Comparison of ENCODE assay signal across 10 cellular contexts in the genomic region with DNA sequence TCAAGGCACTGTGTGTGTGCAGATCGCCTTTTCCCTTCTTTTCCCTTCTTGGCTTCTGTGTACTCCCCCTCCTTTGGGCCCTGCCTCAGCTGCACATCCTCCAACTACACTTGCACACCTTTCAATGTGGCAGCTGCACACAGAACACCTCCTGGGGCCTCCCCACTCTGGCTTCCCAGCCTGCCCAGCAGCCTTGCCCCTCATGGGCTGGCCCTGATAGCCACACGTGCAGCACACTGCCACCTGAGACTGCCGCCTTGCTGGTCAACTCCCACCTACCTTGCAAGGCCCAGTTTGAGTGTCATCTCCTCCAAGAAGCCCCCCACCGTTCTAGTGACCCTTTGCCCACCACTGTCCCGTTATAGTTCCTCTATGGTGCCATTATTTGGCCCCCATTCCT.
A peak's percentile ranks its signal among the peaks of the same experiment; 100 is the strongest.
DNase-seq lines count a peak whose midpoint lies in the region; ATAC-seq and TF ChIP-seq lines count a peak whose summit lies in the region.
"Had no signal": no experiment of that assay in that cellular context is flagged by ENCODE, and none has a peak within 500 bp of the region (broad histone marks: within the 10 kb centered on the region; RNA-seq: fewer than 3 reads in every experiment).

No MANE protein-coding gene starts in this region.

- H3K9ac ChIP-seq in HCT116 (ENCODE audit: low read length) = no peak overlapping the region
- peak overlapping the region; percentile 68 for H3K9ac ChIP-seq in adipocyte (ENCODE audit: low read length)
- no peak overlapping the region for H3K9ac ChIP-seq in liver (ENCODE audit: low read depth in 1 of 2, low read length in 2 of 2)
- peak overlapping the region; percentile 52 to 64 for H3K9ac ChIP-seq in stomach smooth muscle (ENCODE audit: low read length in 2 of 2)

- RAD21 ChIA-PET in HCT116 (lab: Charles Lee; ENCODE audit: low non-redundant PET in 1 of 2, low total read pairs in 2 of 2, uncharacterized antibody in 2 of 2, unreplicated experiment in 2 of 2) = no interaction called here

- H3K4me2 ChIP-seq in HCT116 (ENCODE audit: low read length) = peak overlapping the region; percentile 10

- intact Hi-C loops in HCT116 (cut with micrococcal nuclease) = loop anchor here (10.0 kb wide), 1 partner anchor 160 kb away; no protein-coding TSS in a partner anchor
- intact Hi-C loops in A673 (cut with micrococcal nuclease; ENCODE audit: unreplicated experiment) = no loop called here

- H3K27ac ChIP-seq in HCT116 (ENCODE audit: low read depth, low read length) (no peak overlapping the region), liver (ENCODE audit: low read depth in 1 of 2, low read length in 2 of 2) (peak overlapping the region; percentile 58 to 68), stomach smooth muscle (ENCODE audit: low read length) (peak overlapping the region; percentile 95), A673 (ENCODE audit: low read depth, low read length, poor library complexity, severe bottlenecking) (no peak overlapping the region)

- TF ChIP-seq RAD21 in HCT116 (IDR thresholded peaks at IDR 0.05; ENCODE audit: low read depth) = no peak
- no peak for TF ChIP-seq RAD21 in liver (IDR thresholded peaks at IDR 0.05)

- no peak for TF ChIP-seq POLR2A in HCT116 (IDR thresholded peaks at IDR 0.05; ENCODE audit: borderline replicate concordance, extremely low read depth, insufficient read depth, insufficient read length)

- BruUV-seq in HCT116 (replicated peaks; lab: Mats Ljungman, UMichigan) (no TSS peak), A673 (replicated peaks; lab: Mats Ljungman, UMichigan) (no TSS peak)

- H3K79me2 ChIP-seq in HCT116 (ENCODE audit: insufficient read depth, low read length) = peaks cover 83% of the 10 kb centered on the region

- H2AFZ ChIP-seq in HCT116 (ENCODE audit: low read depth, low read length, poor library complexity, severe bottlenecking) = no peak overlapping the region

- H3K36me3 ChIP-seq in HCT116 (ENCODE audit: control insufficient read depth in 1 of 2, insufficient read depth in 2 of 2, low read length in 2 of 2) (no peaks in the 10 kb centered on the region), adipocyte (ENCODE audit: control insufficient read depth, insufficient read depth, low read length, severe bottlenecking) (no peaks in the 10 kb centered on the region), liver (ENCODE audit: control insufficient read depth in 4 of 4, insufficient read depth in 3 of 4, low read depth in 1 of 4, low read length in 3 of 4) (no peaks in the 10 kb centered on the region), stomach smooth muscle (ENCODE audit: control insufficient read depth in 2 of 2, insufficient read depth in 2 of 2, low read length in 2 of 2) (no peaks in the 10 kb centered on the region), A673 (ENCODE audit: insufficient read depth, low read length, poor library complexity, severe bottlenecking) (no peaks in the 10 kb centered on the region)

- CTCF ChIA-PET in HCT116 (lab: Charles Lee) = no interaction called here
- CTCF ChIA-PET in A673 (lab: Charles Lee) = no interaction called here

- no peak overlapping the region for H3K4me3 ChIP-seq in HCT116 (replicated peaks in 1 of 2; ENCODE audit: low read depth in 1 of 2, low read length in 2 of 2)
- peak overlapping the region; percentile 73 for H3K4me3 ChIP-seq in adipocyte (ENCODE audit: low read length)
- no peak overlapping the region for H3K4me3 ChIP-seq in liver (ENCODE audit: low read depth in 1 of 3, low read length in 3 of 3)
- H3K4me3 ChIP-seq in stomach smooth muscle (ENCODE audit: low read length in 2 of 2) = peak overlapping the region; percentile 32 to 40
- H3K4me3 ChIP-seq in A673 (ENCODE audit: low read depth, low read length, poor library complexity, severe bottlenecking) = no peak overlapping the region

- H4K20me1 ChIP-seq in HCT116 (ENCODE audit: insufficient read depth) = no peaks in the 10 kb centered on the region

- no peak for TF ChIP-seq CTCF in HCT116 (IDR thresholded peaks at IDR 0.05 in 2 of 3, conservative IDR thresholded peaks at IDR 0.05 in 1 of 3; ENCODE audit: borderline replicate concordance in 1 of 3, insufficient read depth in 1 of 3, low read depth in 2 of 3, low read length in 2 of 3)
- TF ChIP-seq CTCF in liver (IDR thresholded peaks at IDR 0.05; ENCODE audit: low read depth, low read length, missing input control) = no peak
- TF ChIP-seq CTCF in A673 (conservative IDR thresholded peaks at IDR 0.05; ENCODE audit: low read depth, low read length) = no peak

- H3K27me3 ChIP-seq in HCT116 (ENCODE audit: insufficient read depth, low read length) (no peaks in the 10 kb centered on the region), adipocyte (replicated peaks; ENCODE audit: control insufficient read depth, insufficient read depth, low read length) (no peaks in the 10 kb centered on the region), liver (ENCODE audit: control insufficient read depth in 4 of 4, insufficient read depth in 4 of 4, low read length in 3 of 4) (no peaks in the 10 kb centered on the region), stomach smooth muscle (ENCODE audit: control insufficient read depth in 1 of 2, insufficient read depth in 2 of 2, low read length in 2 of 2) (no peaks in the 10 kb centered on the region), A673 (replicated peaks; ENCODE audit: insufficient read depth, low read depth, low read length, poor library complexity) (no peaks in the 10 kb centered on the region)

- no peaks in the 10 kb centered on the region for H3K9me3 ChIP-seq in HCT116 (ENCODE audit: control insufficient read depth in 1 of 2, insufficient read depth in 1 of 2, low read depth in 1 of 2, low read length in 2 of 2)
- H3K9me3 ChIP-seq in adipocyte (ENCODE audit: control insufficient read depth, low read length) = no peaks in the 10 kb centered on the region
- no peaks in the 10 kb centered on the region for H3K9me3 ChIP-seq in liver (ENCODE audit: control insufficient read depth in 4 of 4, low read length in 3 of 4)
- no peaks in the 10 kb centered on the region for H3K9me3 ChIP-seq in stomach smooth muscle (ENCODE audit: control insufficient read depth in 2 of 2, low read length in 2 of 2)
- H3K9me3 ChIP-seq in A673 (ENCODE audit: low read depth, low read length, poor library complexity, severe bottlenecking) = no peaks in the 10 kb centered on the region

- 90% methylated on average over 5 of the region's 5 CpGs for WGBS in liver

- no peak for ATAC-seq in HCT116
- no peak for ATAC-seq in HG03565 (IDR thresholded peaks at IDR 0.05; ENCODE audit: unreplicated experiment)

- peaks cover 34 to 62% of the 10 kb centered on the region in 2 experiments for H3K4me1 ChIP-seq in HCT116 (ENCODE audit: control insufficient read depth in 1 of 2, insufficient read depth in 2 of 2, low read length in 2 of 2)
- H3K4me1 ChIP-seq in adipocyte (ENCODE audit: control insufficient read depth, insufficient read depth, low read length) = peaks cover 85% of the 10 kb centered on the region
- H3K4me1 ChIP-seq in liver (ENCODE audit: control insufficient read depth in 4 of 4, insufficient read depth in 4 of 4, low read length in 3 of 4) = peaks cover 8 to 17% (median 10%) of the 10 kb centered on the region in 4 donors
- peaks cover 88% of the 10 kb centered on the region for H3K4me1 ChIP-seq in stomach smooth muscle (ENCODE audit: control insufficient read depth, insufficient read depth, low read length)
- peaks cover 5% of the 10 kb centered on the region for H3K4me1 ChIP-seq in A673 (ENCODE audit: insufficient read depth, low read length, poor library complexity, severe bottlenecking)

- no peak for DNase-seq in HCT116 (ENCODE audit: low read depth, low spot score)
- DNase-seq in adipocyte (ENCODE audit: low read depth) = no peak
- DNase-seq in activated effector memory CD4-positive, alpha-beta T cell treated with anti-CD3 and anti-CD28 coated beads, Interleukin-2, amount 50 U/mL, for 16 hours = no peak
- DNase-seq in occipital lobe (lab: John Stamatoyannopoulos, UW) = no peak
- DNase-seq in A673 (ENCODE audit: low spot score) = no peak
- DNase-seq: activated CD4-positive, alpha-beta T cell treated with anti-CD3 and anti-CD28 coated beads for 1 hour; NCI-H526 treated with DMSO at 0.1 percent for 48 hours had no signal

- POLR2A ChIA-PET in HCT116 (lab: Charles Lee) = interaction anchor here (0.6 kb wide), 1 partner anchor 62 kb away, joined by 3 read pairs; no protein-coding TSS in a partner anchor
- POLR2A ChIA-PET in A673 (lab: Charles Lee; ENCODE audit: low non-redundant PET) = interaction anchor here (0.5 kb wide), 1 partner anchor 172 kb away, joined by 12 read pairs; no protein-coding TSS in a partner anchor

- H3K9me2 ChIP-seq in HCT116 (ENCODE audit: insufficient read depth) = no peaks in the 10 kb centered on the region

TF ChIP-seq in HCT116, 20 proteins besides CTCF, POLR2A, EP300 and RAD21 (continues in another document):
- TF ChIP-seq EZH2phosphoT487 (IDR thresholded peaks at IDR 0.05; ENCODE audit: borderline replicate concordance) = no peak
- no peak for TF ChIP-seq JUND (IDR thresholded peaks at IDR 0.05)
- no peak for TF ChIP-seq TCF7L2 (IDR thresholded peaks at IDR 0.05; ENCODE audit: borderline replicate concordance, extremely low read depth, insufficient read depth, insufficient read length)

TF ChIP-seq in liver, 16 proteins besides CTCF, POLR2A, EP300 and RAD21 (continues in another document):
- TF ChIP-seq SP1 (IDR thresholded peaks at IDR 0.05) (no peak), HNF4A (conservative IDR thresholded peaks at IDR 0.05) (no peak), RXRA (IDR thresholded peaks at IDR 0.05) (no peak)
- TF ChIP-seq, protein P1, sequence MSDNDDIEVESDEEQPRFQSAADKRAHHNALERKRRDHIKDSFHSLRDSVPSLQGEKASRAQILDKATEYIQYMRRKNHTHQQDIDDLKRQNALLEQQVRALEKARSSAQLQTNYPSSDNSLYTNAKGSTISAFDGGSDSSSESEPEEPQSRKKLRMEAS (IDR thresholded peaks at IDR 0.05) = no peak

Comparison
In these comparisons a context has a peak if more than half of its experiments do, and no peak if none do; other contexts are left out.
1. H3K27ac ChIP-seq: peak in liver (2 of 2) and stomach smooth muscle (single experiment); none in HCT116 (single experiment) and A673 (single experiment).
2. H3K4me3 ChIP-seq: peak in adipocyte (single experiment) and stomach smooth muscle (2 of 2); none in HCT116 (0 of 2), liver (0 of 3) and A673 (single experiment).
3. H3K9ac ChIP-seq: peak in adipocyte (single experiment) and stomach smooth muscle (2 of 2); none in HCT116 (single experiment) and liver (0 of 2).